In genomic region chr2:15504882-15505663, GRCh38 we compare ENCODE assay signal across 16 cellular contexts.
"Had no signal": no experiment of that assay in that cellular context is flagged by ENCODE, and none has a peak within 500 bp of the region (broad histone marks: within the 10 kb centered on the region; RNA-seq: fewer than 3 reads in every experiment).

No MANE protein-coding gene starts in this region.

- H3K4me3 ChIP-seq: esophagus muscularis mucosa, gastroesophageal sphincter, mucosa of descending colon, prostate gland, right lobe of liver, tibial nerve, upper lobe of right lung, vagina had no signal

- H3K27me3 ChIP-seq: esophagus muscularis mucosa, gastroesophageal sphincter, right lobe of liver, tibial nerve, upper lobe of right lung, vagina had no signal

- H3K9me3 Mint-ChIP-seq: dendritic cell treated with granulocyte-macrophage colony-stimulating factor and Interleukin-4, amounts not matched to agents 40 ng/mL and 50 ng/mL, for 4 days; natural killer cell; stimulated activated memory B cell treated with anti-CD40 and anti-IgM and Interleukin-4, amounts not matched to agents 10 μg/mL and 1 μg/mL and 100 μg/mL, for 72 hours; stimulated activated naive CD8-positive, alpha-beta T cell treated with anti-CD3 and anti-CD28 coated beads, Interleukin-15, Interleukin-2, amounts not matched to agents 100 ng/mL and 50 ng/mL, for 24 hours had no signal

- H3K36me3 ChIP-seq: prostate gland had no signal

- H3K27ac Mint-ChIP-seq: dendritic cell treated with granulocyte-macrophage colony-stimulating factor and Interleukin-4, amounts not matched to agents 40 ng/mL and 50 ng/mL, for 4 days; natural killer cell; stimulated activated memory B cell treated with anti-CD40 and anti-IgM and Interleukin-4, amounts not matched to agents 10 μg/mL and 1 μg/mL and 100 μg/mL, for 72 hours; stimulated activated naive CD8-positive, alpha-beta T cell treated with anti-CD3 and anti-CD28 coated beads, Interleukin-15, Interleukin-2, amounts not matched to agents 100 ng/mL and 50 ng/mL, for 24 hours had no signal

- H3K36me3 Mint-ChIP-seq: natural killer cell had no signal

- DNase-seq: glutamatergic neuron; islet precursor cell; mucosa of descending colon; natural killer cell; occipital lobe; right lobe of liver; stimulated activated CD4-positive, alpha-beta T cell treated with anti-CD3 and anti-CD28 coated beads, Interleukin-4, amount 100 ng/mL, for 24 hours; upper lobe of right lung had no signal

- H3K27me3 Mint-ChIP-seq: dendritic cell treated with granulocyte-macrophage colony-stimulating factor and Interleukin-4, amounts not matched to agents 40 ng/mL and 50 ng/mL, for 4 days; stimulated activated memory B cell treated with anti-CD40 and anti-IgM and Interleukin-4, amounts not matched to agents 10 μg/mL and 1 μg/mL and 100 μg/mL, for 72 hours; stimulated activated naive CD8-positive, alpha-beta T cell treated with anti-CD3 and anti-CD28 coated beads, Interleukin-15, Interleukin-2, amounts not matched to agents 100 ng/mL and 50 ng/mL, for 24 hours had no signal

- H3K4me1 ChIP-seq: esophagus muscularis mucosa, gastroesophageal sphincter, prostate gland, right lobe of liver, tibial nerve, upper lobe of right lung, vagina had no signal

- H3K9me3 ChIP-seq: esophagus muscularis mucosa, gastroesophageal sphincter, mucosa of descending colon, prostate gland, right lobe of liver, tibial nerve, upper lobe of right lung, vagina had no signal

- H3K4me1 Mint-ChIP-seq: stimulated activated memory B cell treated with anti-CD40 and anti-IgM and Interleukin-4, amounts not matched to agents 10 μg/mL and 1 μg/mL and 100 μg/mL, for 72 hours had no signal

- H3K4me3 Mint-ChIP-seq: dendritic cell treated with granulocyte-macrophage colony-stimulating factor and Interleukin-4, amounts not matched to agents 40 ng/mL and 50 ng/mL, for 4 days; natural killer cell; stimulated activated memory B cell treated with anti-CD40 and anti-IgM and Interleukin-4, amounts not matched to agents 10 μg/mL and 1 μg/mL and 100 μg/mL, for 72 hours; stimulated activated naive CD8-positive, alpha-beta T cell treated with anti-CD3 and anti-CD28 coated beads, Interleukin-15, Interleukin-2, amounts not matched to agents 100 ng/mL and 50 ng/mL, for 24 hours had no signal
